ENCODE assay signal across 14 cellular contexts in genomic region chr14:101726954-101727302, GRCh38. TPM values are rescaled to one million over a fixed set of nuclear protein-coding genes. Genes with fewer than 3 reads are reported as not detected.
DNase-seq lines count a peak whose midpoint lies in the region; ATAC-seq and TF ChIP-seq lines count a peak whose summit lies in the region.
"Had no signal": no experiment of that assay in that cellular context is flagged by ENCODE, and none has a peak within 500 bp of the region (broad histone marks: within the 10 kb centered on the region; RNA-seq: fewer than 3 reads in every experiment).

No MANE protein-coding gene starts in this region.

- H3K27me3 Mint-ChIP-seq in activated T-cell treated with anti-CD3 and anti-CD28 coated beads, Interleukin-2, amount 50 U/mL, for 24 hours, result no peaks in the 10 kb centered on the region
- H3K27me3 Mint-ChIP-seq in activated T-helper 17 cell treated with anti-CD3 and anti-CD28 coated beads, Interleukin-2, amount 50 U/mL, for 72 hours, result no peaks in the 10 kb centered on the region
- no peaks in the 10 kb centered on the region for H3K27me3 Mint-ChIP-seq in natural killer cell (ENCODE audit: low read depth in 2 of 2)

- WGBS in aorta, 2 donors, result 79 to 80% methylated on average over 8 of the region's 8 CpGs

- H3K4me1 Mint-ChIP-seq in activated T-cell treated with anti-CD3 and anti-CD28 coated beads, Interleukin-2, amount 50 U/mL, for 24 hours (ENCODE audit: low read depth), result peaks cover 71% of the 10 kb centered on the region
- peaks cover 35% of the 10 kb centered on the region for H3K4me1 Mint-ChIP-seq in activated T-helper 17 cell treated with anti-CD3 and anti-CD28 coated beads, Interleukin-2, amount 50 U/mL, for 72 hours
- H3K4me1 Mint-ChIP-seq in natural killer cell, result peaks cover 72 to 81% of the 10 kb centered on the region in 2 donors

- intact Hi-C loops in natural killer cell (cut with micrococcal nuclease) (loop anchor here (1.0 to 10.0 kb wide), 4 partner anchors 14 to 1652 kb away; no protein-coding TSS in a partner anchor), aorta (cut with DNase I) (no loop called here)

- ATAC-seq in activated T-helper 17 cell treated with anti-CD3 and anti-CD28 coated beads, Interleukin-2, amount 50 U/mL, for 72 hours (replicated peaks), result no peak
- no peak for ATAC-seq in natural killer cell
- ATAC-seq in aorta (ENCODE audit: low FRiP score), result no peak

- H3K9me3 ChIP-seq in aorta (ENCODE audit: control insufficient read depth, low read length), result no peaks in the 10 kb centered on the region
- H3K9me3 ChIP-seq: MG63 had no signal

- peaks cover 13% of the 10 kb centered on the region for H3K9me3 Mint-ChIP-seq in activated T-cell treated with anti-CD3 and anti-CD28 coated beads, Interleukin-2, amount 50 U/mL, for 24 hours
- peaks cover 6% of the 10 kb centered on the region for H3K9me3 Mint-ChIP-seq in activated T-helper 17 cell treated with anti-CD3 and anti-CD28 coated beads, Interleukin-2, amount 50 U/mL, for 72 hours
- H3K9me3 Mint-ChIP-seq in natural killer cell, result no peaks in the 10 kb centered on the region

- no peak for DNase-seq in activated T-cell treated with anti-CD3 and anti-CD28 coated beads, Interleukin-2, amount 50 U/mL, for 24 hours
- DNase-seq in activated T-cell treated with anti-CD3 and anti-CD28 coated beads, Interleukin-2, amount 50 U/mL, for 48 hours, result no peak
- DNase-seq in natural killer cell (no peak), aorta (no peak), GF-D8 (lab: John Stamatoyannopoulos, UW) (no peak)
- DNase-seq in activated naive CD4-positive, alpha-beta T cell (lab: John Stamatoyannopoulos, UW), result no peak
- DNase-seq: DMS 273 treated with DMSO at 0.1 percent for 48 hours, MG63, NCI-H1092 treated with DMSO at 0.1 percent for 48 hours, NCI-H1694 treated with DMSO at 0.1 percent for 48 hours had no signal

- no peak overlapping the region for H3K27ac ChIP-seq in aorta (ENCODE audit: low read depth in 1 of 2, low read length in 2 of 2)
- H3K27ac ChIP-seq: KMS-11, RWPE1 had no signal

- no peak for TF ChIP-seq CTCF in natural killer cell (IDR thresholded peaks at IDR 0.05)

- no peaks in the 10 kb centered on the region for H3K4me1 ChIP-seq in aorta (ENCODE audit: control insufficient read depth in 1 of 2, insufficient read depth in 2 of 2, low read length in 2 of 2)

- H3K4me3 ChIP-seq in aorta (ENCODE audit: low read length in 2 of 2), result no peak overlapping the region
- H3K4me3 ChIP-seq: GM23338, MG63 had no signal

- no peaks in the 10 kb centered on the region for H3K36me3 ChIP-seq in aorta (ENCODE audit: control insufficient read depth in 1 of 2, insufficient read depth in 2 of 2, low read length in 1 of 2)
- H3K36me3 ChIP-seq: MG63 had no signal

- H3K4me3 Mint-ChIP-seq in activated T-cell treated with anti-CD3 and anti-CD28 coated beads, Interleukin-2, amount 50 U/mL, for 24 hours, result no peak overlapping the region
- H3K4me3 Mint-ChIP-seq in activated T-helper 17 cell treated with anti-CD3 and anti-CD28 coated beads, Interleukin-2, amount 50 U/mL, for 72 hours, result no peak overlapping the region
- peak overlapping the region; percentile 70 for H3K4me3 Mint-ChIP-seq in natural killer cell
- H3K4me3 Mint-ChIP-seq: GM23338 had no signal

- H3K36me3 Mint-ChIP-seq in activated T-cell treated with anti-CD3 and anti-CD28 coated beads, Interleukin-2, amount 50 U/mL, for 24 hours (ENCODE audit: low read depth), result no peaks in the 10 kb centered on the region
- no peaks in the 10 kb centered on the region for H3K36me3 Mint-ChIP-seq in activated T-helper 17 cell treated with anti-CD3 and anti-CD28 coated beads, Interleukin-2, amount 50 U/mL, for 72 hours (ENCODE audit: low read depth)
- no peaks in the 10 kb centered on the region for H3K36me3 Mint-ChIP-seq in natural killer cell

- H3K27ac Mint-ChIP-seq in activated T-cell treated with anti-CD3 and anti-CD28 coated beads, Interleukin-2, amount 50 U/mL, for 24 hours, result peak overlapping the region; percentile 40
- H3K27ac Mint-ChIP-seq in activated T-helper 17 cell treated with anti-CD3 and anti-CD28 coated beads, Interleukin-2, amount 50 U/mL, for 72 hours, result peak overlapping the region; percentile 4
- H3K27ac Mint-ChIP-seq in natural killer cell, result peak overlapping the region; percentile 88
- H3K27ac Mint-ChIP-seq: GM23338 had no signal

- H3K27me3 ChIP-seq in aorta (ENCODE audit: control insufficient read depth in 1 of 2, insufficient read depth in 2 of 2, low read length in 1 of 2), result no peaks in the 10 kb centered on the region
- H3K27me3 ChIP-seq: MG63 had no signal

RNA-seq across cellular contexts. Expression of gene PPP2R5C, which starts 34.6 kb away (rescaled TPM):
- total RNA-seq in activated T-helper 17 cell treated with anti-CD3 and anti-CD28 coated beads, Interleukin-2, amount 50 U/mL, for 72 hours, result 100 to 1,000 TPM; 232 to 283 TPM
- total RNA-seq in natural killer cell (100 to 1,000 TPM; 716 to 779 (median 736) TPM), aorta (100 to 1,000 TPM; 128 to 155 TPM)
- 100 to 1,000 TPM in 1 of 2 donors, 10 to 100 TPM in 1; 64.0 to 102 TPM for polyA plus RNA-seq in aorta

Comparison
In these comparisons a context has a peak if more than half of its experiments do, and no peak if none do; other contexts are left out.
1. H3K27ac Mint-ChIP-seq: peak in every context shown above with its lines; median percentile 88 in natural killer cell; 40 in activated T-cell treated with anti-CD3 and anti-CD28 coated beads, Interleukin-2, amount 50 U/mL, for 24 hours; 4 in activated T-helper 17 cell treated with anti-CD3 and anti-CD28 coated beads, Interleukin-2, amount 50 U/mL, for 72 hours.